Comparison of ENCODE assay signal across 37 cellular contexts in genomic region chr7:54465095-54465494, GRCh38.
"Had no signal": no experiment of that assay in that cellular context is flagged by ENCODE, and none has a peak within 500 bp of the region (broad histone marks: within the 10 kb centered on the region; RNA-seq: fewer than 3 reads in every experiment).

No MANE protein-coding gene starts in this region.

- H3K36me3 ChIP-seq: ascending aorta, cardiac muscle cell had no signal

- H3K27ac Mint-ChIP-seq: activated B cell treated with CpG ODN at 0.5 μM for 24 hours; activated CD4-positive, alpha-beta memory T cell treated with anti-CD3 and anti-CD28 coated beads, Interleukin-2, amount 10 ng/mL, durations not matched to agents 7 days and 5 days; activated CD4-positive, alpha-beta T cell treated with anti-CD3 and anti-CD28 coated beads, Interleukin-2, amount 10 ng/mL, durations not matched to agents 7 days and 5 days; activated CD8-positive, alpha-beta memory T cell treated with anti-CD3 and anti-CD28 coated beads, Interleukin-2, amount 10 ng/mL, durations not matched to agents 7 days and 5 days; activated CD8-positive, alpha-beta T cell treated with anti-CD3 and anti-CD28 coated beads, Interleukin-2, amount 10 ng/mL, durations not matched to agents 7 days and 5 days; activated naive CD4-positive, alpha-beta T cell treated with anti-CD3 and anti-CD28 coated beads, Interleukin-2, amount 10 ng/mL, durations not matched to agents 7 days and 5 days; activated naive CD4-positive, alpha-beta T cell treated with anti-CD3 and anti-CD28 coated beads, Interleukin-2, amount 50 U/mL, for 24 hours; activated naive CD8-positive, alpha-beta T cell; activated naive CD8-positive, alpha-beta T cell treated with anti-CD3 and anti-CD28 coated beads, Interleukin-2, amount 10 ng/mL, durations not matched to agents 7 days and 5 days; activated naive CD8-positive, alpha-beta T cell treated with anti-CD3 and anti-CD28 coated beads, Interleukin-2, amount 50 U/mL, for 24 hours; activated T-cell treated with anti-CD3 and anti-CD28 coated beads, Interleukin-2, amount 50 U/mL, for 24 hours; activated T-helper 2 cell treated with anti-CD3 and anti-CD28 coated beads, Interferon-gamma antibody, Interleukin-2, Interleukin-4, amounts not matched to agents 10 μg/mL and 5 μg/mL and 100 μg/mL, durations not matched to agents 14 hours and 24 hours and 36 hours; brain; T-helper 1 cell treated with Interleukin-12 subunit alpha and Interleukin-12 subunit beta and Interleukin-4 antibody, amounts not matched to agents 30 μg/mL and 1 μg/mL, for 36 hours; T-helper 2 cell treated with Interferon-gamma antibody and Interleukin-4, amounts not matched to agents 5 μg/mL and 100 μg/mL, for 36 hours had no signal

- FAIRE-seq: bronchial epithelial cell, TTC549 had no signal

- H3K4me3 ChIP-seq: ascending aorta, cardiac muscle cell had no signal

- H3K36me3 Mint-ChIP-seq: activated CD8-positive, alpha-beta memory T cell treated with anti-CD3 and anti-CD28 coated beads, Interleukin-2, amount 10 ng/mL, durations not matched to agents 7 days and 5 days; activated naive CD4-positive, alpha-beta T cell treated with anti-CD3 and anti-CD28 coated beads, Interleukin-2, amount 10 ng/mL, durations not matched to agents 7 days and 5 days; activated naive CD4-positive, alpha-beta T cell treated with anti-CD3 and anti-CD28 coated beads, Interleukin-2, amount 50 U/mL, for 24 hours; activated naive CD8-positive, alpha-beta T cell; activated naive CD8-positive, alpha-beta T cell treated with anti-CD3 and anti-CD28 coated beads, Interleukin-2, amount 10 ng/mL, durations not matched to agents 7 days and 5 days; brain had no signal

- H3K27me3 Mint-ChIP-seq: activated B cell treated with CpG ODN at 0.5 μM for 24 hours; activated CD4-positive, alpha-beta memory T cell treated with anti-CD3 and anti-CD28 coated beads, Interleukin-2, amount 10 ng/mL, durations not matched to agents 7 days and 5 days; activated CD4-positive, alpha-beta T cell treated with anti-CD3 and anti-CD28 coated beads, Interleukin-2, amount 10 ng/mL, durations not matched to agents 7 days and 5 days; activated CD8-positive, alpha-beta memory T cell treated with anti-CD3 and anti-CD28 coated beads, Interleukin-2, amount 10 ng/mL, durations not matched to agents 7 days and 5 days; activated naive CD4-positive, alpha-beta T cell treated with anti-CD3 and anti-CD28 coated beads, Interleukin-2, amount 10 ng/mL, durations not matched to agents 7 days and 5 days; activated naive CD4-positive, alpha-beta T cell treated with anti-CD3 and anti-CD28 coated beads, Interleukin-2, amount 50 U/mL, for 24 hours; activated naive CD8-positive, alpha-beta T cell; activated naive CD8-positive, alpha-beta T cell treated with anti-CD3 and anti-CD28 coated beads, Interleukin-2, amount 10 ng/mL, durations not matched to agents 7 days and 5 days; activated naive CD8-positive, alpha-beta T cell treated with anti-CD3 and anti-CD28 coated beads, Interleukin-2, amount 50 U/mL, for 24 hours; activated T-cell treated with anti-CD3 and anti-CD28 coated beads, Interleukin-2, amount 50 U/mL, for 24 hours; central memory CD8-positive, alpha-beta T cell had no signal

- H3K27ac ChIP-seq: ascending aorta, cardiac muscle cell, VCaP had no signal

- H3K4me3 Mint-ChIP-seq: activated B cell treated with CpG ODN at 0.5 μM for 24 hours; activated CD4-positive, alpha-beta memory T cell treated with anti-CD3 and anti-CD28 coated beads, Interleukin-2, amount 10 ng/mL, durations not matched to agents 7 days and 5 days; activated CD4-positive, alpha-beta T cell treated with anti-CD3 and anti-CD28 coated beads, Interleukin-2, amount 10 ng/mL, durations not matched to agents 7 days and 5 days; activated CD8-positive, alpha-beta memory T cell treated with anti-CD3 and anti-CD28 coated beads, Interleukin-2, amount 10 ng/mL, durations not matched to agents 7 days and 5 days; activated CD8-positive, alpha-beta T cell treated with anti-CD3 and anti-CD28 coated beads, Interleukin-2, amount 10 ng/mL, durations not matched to agents 7 days and 5 days; activated naive CD4-positive, alpha-beta T cell treated with anti-CD3 and anti-CD28 coated beads, Interleukin-2, amount 10 ng/mL, durations not matched to agents 7 days and 5 days; activated naive CD4-positive, alpha-beta T cell treated with anti-CD3 and anti-CD28 coated beads, Interleukin-2, amount 50 U/mL, for 24 hours; activated naive CD8-positive, alpha-beta T cell; activated naive CD8-positive, alpha-beta T cell treated with anti-CD3 and anti-CD28 coated beads, Interleukin-2, amount 10 ng/mL, durations not matched to agents 7 days and 5 days; activated naive CD8-positive, alpha-beta T cell treated with anti-CD3 and anti-CD28 coated beads, Interleukin-2, amount 50 U/mL, for 24 hours; activated T-cell treated with anti-CD3 and anti-CD28 coated beads, Interleukin-2, amount 50 U/mL, for 24 hours; brain; central memory CD8-positive, alpha-beta T cell; T-helper 1 cell treated with Interleukin-12 subunit alpha and Interleukin-12 subunit beta and Interleukin-4 antibody, amounts not matched to agents 30 μg/mL and 1 μg/mL, for 36 hours; T-helper 2 cell treated with Interferon-gamma antibody and Interleukin-4, amounts not matched to agents 5 μg/mL and 100 μg/mL, for 36 hours had no signal

- ATAC-seq: activated CD8-positive, alpha-beta memory T cell treated with anti-CD3 and anti-CD28 coated beads, Interleukin-2, amount 10 ng/mL, durations not matched to agents 7 days and 5 days; activated CD8-positive, alpha-beta T cell treated with anti-CD3 and anti-CD28 coated beads, Interleukin-2, amount 10 ng/mL, durations not matched to agents 7 days and 5 days; activated naive CD8-positive, alpha-beta T cell treated with anti-CD3 and anti-CD28 coated beads, Interleukin-2, amount 50 U/mL, for 24 hours had no signal

- H3K27me3 ChIP-seq: ascending aorta, cardiac muscle cell had no signal

- H3K9me3 ChIP-seq: ascending aorta had no signal

- DNase-seq: activated B cell treated with CpG ODN at 0.5 μM for 24 hours; activated CD4-positive, alpha-beta memory T cell treated with anti-CD3 and anti-CD28 coated beads, Interleukin-2, amount 10 ng/mL, durations not matched to agents 7 days and 5 days; activated CD4-positive, alpha-beta T cell treated with anti-CD3 and anti-CD28 coated beads for 48 hours; activated CD4-positive, alpha-beta T cell treated with anti-CD3 and anti-CD28 coated beads, Interleukin-2, amount 10 ng/mL, durations not matched to agents 7 days and 5 days; activated CD4-positive, alpha-beta T cell treated with anti-CD3 and anti-CD28 coated beads, Interleukin-2, amount 50 U/mL, for 48 hours; activated CD4-positive, CD25-positive, alpha-beta regulatory T cell treated with anti-CD3 and anti-CD28 coated beads, Interleukin-2, amount 50 U/mL, for 72 hours; activated CD8-positive, alpha-beta memory T cell treated with anti-CD3 and anti-CD28 coated beads for 24 hours; activated CD8-positive, alpha-beta memory T cell treated with anti-CD3 and anti-CD28 coated beads, Interleukin-2, amount 10 ng/mL, durations not matched to agents 7 days and 5 days; activated CD8-positive, alpha-beta memory T cell treated with anti-CD3 and anti-CD28 coated beads, Interleukin-2, amount 50 U/mL, for 48 hours; activated CD8-positive, alpha-beta T cell treated with anti-CD3 and anti-CD28 coated beads, Interleukin-2, amount 10 ng/mL, durations not matched to agents 7 days and 5 days; activated effector memory CD4-positive, alpha-beta T cell treated with Interleukin-2 at 50 U/mL for 16 hours; activated gamma-delta T cell; activated naive CD4-positive, alpha-beta T cell treated with anti-CD3 and anti-CD28 coated beads, Interleukin-2, amount 10 ng/mL, durations not matched to agents 7 days and 5 days; activated naive CD4-positive, alpha-beta T cell treated with Interleukin-2 at 50 U/mL for 16 hours; activated naive CD8-positive, alpha-beta T cell treated with anti-CD3 and anti-CD28 coated beads, Interleukin-2, amount 10 ng/mL, durations not matched to agents 7 days and 5 days; activated naive CD8-positive, alpha-beta T cell treated with anti-CD3 and anti-CD28 coated beads, Interleukin-2, amount 50 U/mL, for 24 hours; activated T-cell treated with anti-CD3 and anti-CD28 coated beads, Interleukin-2, amount 50 U/mL, for 24 hours; activated T-cell treated with anti-CD3 and anti-CD28 coated beads, Interleukin-2, amount 50 U/mL, for 48 hours; amygdala; anterior cingulate cortex; caudate nucleus; cerebellar nuclear complex; T-helper 1 cell; T-helper 2 cell; T-helper 9 cell had no signal

- H3K4me1 Mint-ChIP-seq: activated B cell treated with CpG ODN at 0.5 μM for 24 hours; activated CD4-positive, alpha-beta memory T cell treated with anti-CD3 and anti-CD28 coated beads, Interleukin-2, amount 10 ng/mL, durations not matched to agents 7 days and 5 days; activated CD4-positive, alpha-beta T cell treated with anti-CD3 and anti-CD28 coated beads, Interleukin-2, amount 10 ng/mL, durations not matched to agents 7 days and 5 days; activated CD8-positive, alpha-beta memory T cell treated with anti-CD3 and anti-CD28 coated beads, Interleukin-2, amount 10 ng/mL, durations not matched to agents 7 days and 5 days; activated naive CD4-positive, alpha-beta T cell treated with anti-CD3 and anti-CD28 coated beads, Interleukin-2, amount 10 ng/mL, durations not matched to agents 7 days and 5 days; activated naive CD4-positive, alpha-beta T cell treated with anti-CD3 and anti-CD28 coated beads, Interleukin-2, amount 50 U/mL, for 24 hours; activated naive CD8-positive, alpha-beta T cell treated with anti-CD3 and anti-CD28 coated beads, Interleukin-2, amount 10 ng/mL, durations not matched to agents 7 days and 5 days; activated naive CD8-positive, alpha-beta T cell treated with anti-CD3 and anti-CD28 coated beads, Interleukin-2, amount 50 U/mL, for 24 hours; brain; central memory CD8-positive, alpha-beta T cell had no signal

- H3K4me1 ChIP-seq: ascending aorta had no signal
